Comparison of ENCODE assay signal across 8 cellular contexts in genomic region chr17:40341808-40342574, GRCh38. TPM values are rescaled to one million over a fixed set of nuclear protein-coding genes. Genes with fewer than 3 reads are reported as not detected.
DNase-seq lines count a peak whose midpoint lies in the region; ATAC-seq, FAIRE-seq and TF ChIP-seq lines count a peak whose summit lies in the region.

No MANE protein-coding gene starts in this region.

- H3K9me3 ChIP-seq in endothelial cell of umbilical vein (replicated peaks; ENCODE audit: control insufficient read depth, insufficient read depth, low read length) (no peaks in the 10 kb centered on the region), mesodermal cell (ENCODE audit: control insufficient read depth, low read length) (no peaks in the 10 kb centered on the region)

- H3K4me1 ChIP-seq in endothelial cell of umbilical vein (ENCODE audit: control insufficient read depth, extremely low read depth, insufficient read depth, low read length) (peaks cover 43% of the 10 kb centered on the region), mesodermal cell (ENCODE audit: control insufficient read depth, insufficient read depth, low read length, poor library complexity, severe bottlenecking) (peaks cover 25% of the 10 kb centered on the region)

- H2AFZ ChIP-seq in endothelial cell of umbilical vein (ENCODE audit: low read depth, low read length), result no peak overlapping the region

- no peaks in the 10 kb centered on the region for H3K9me3 Mint-ChIP-seq in type B pancreatic cell

- H4K20me1 ChIP-seq in endothelial cell of umbilical vein (replicated peaks; ENCODE audit: control insufficient read depth, extremely low read depth, insufficient read depth, low read length), result no peaks in the 10 kb centered on the region

- peak; percentile 60 for ATAC-seq in SK-N-SH treated with all-trans-retinoic acid at 6 μM for 48 hours

- peak; percentile 70 for DNase-seq in AG08395 (ENCODE audit: low spot score)
- DNase-seq in H7, result peak; percentile 97
- DNase-seq in endothelial cell of umbilical vein (ENCODE audit: low read depth, low spot score), result peak; percentile 60
- DNase-seq in type B pancreatic cell (ENCODE audit: extremely low spot score, unreplicated experiment), result peak; percentile 86
- no peak for DNase-seq in NCI-H446 treated with DMSO at 0.1 percent for 48 hours (lab: John Stamatoyannopoulos, UW)
- no peak for DNase-seq in NCI-H2107 treated with DMSO at 0.1 percent for 48 hours (lab: John Stamatoyannopoulos, UW; ENCODE audit: unreplicated experiment)

- TF ChIP-seq CTCF in endothelial cell of umbilical vein (IDR thresholded peaks at IDR 0.05; ENCODE audit: extremely low read depth in 1 of 2, insufficient read depth in 1 of 2, low read depth in 1 of 2, low read length in 2 of 2) (no peak), type B pancreatic cell (conservative IDR thresholded peaks at IDR 0.05) (no peak)

- peak overlapping the region; percentile 86 for H3K27ac Mint-ChIP-seq in type B pancreatic cell

- peak overlapping the region; percentile 63 for H3K4me2 ChIP-seq in endothelial cell of umbilical vein (ENCODE audit: insufficient read depth, low read length)

- BruUV-seq in endothelial cell of umbilical vein (replicated peaks; lab: Mats Ljungman, UMichigan), result no TSS peak

- H3K4me3 ChIP-seq in H7 (ENCODE audit: insufficient read depth, low read depth, low read length) (peak overlapping the region; percentile 72), endothelial cell of umbilical vein (replicated peaks in 1 of 3; ENCODE audit: insufficient read depth in 1 of 3, low read depth in 1 of 3, low read length in 3 of 3) (peak overlapping the region; percentile 69 to 85 (median 76)), mesodermal cell (ENCODE audit: extremely low read depth, insufficient read depth, low read length, poor library complexity, severe bottlenecking) (peak overlapping the region; percentile 80)

- H3K4me3 Mint-ChIP-seq in type B pancreatic cell, result peak overlapping the region; percentile 93

- TF ChIP-seq POLR2A in endothelial cell of umbilical vein (IDR thresholded peaks at IDR 0.05; ENCODE audit: low read depth, low read length), result no peak

- H3K27me3 ChIP-seq in H7 (ENCODE audit: control insufficient read depth, insufficient read depth, low read length) (peaks cover 28% of the 10 kb centered on the region; the same call in 1 of the 2 replicates), endothelial cell of umbilical vein (ENCODE audit: control insufficient read depth in 2 of 2, insufficient read depth in 2 of 2, low read length in 2 of 2) (no peaks in the 10 kb centered on the region)

- H3K27ac ChIP-seq in endothelial cell of umbilical vein (ENCODE audit: insufficient read depth, low read depth, low read length) (peak overlapping the region; percentile 88), mesodermal cell (ENCODE audit: low read depth, low read length, severe bottlenecking) (peak overlapping the region; percentile 94)

- peak overlapping the region; percentile 92 for H3K9ac ChIP-seq in endothelial cell of umbilical vein (replicated peaks; ENCODE audit: extremely low read depth, insufficient read depth, low read length)

- H3K9me1 ChIP-seq in endothelial cell of umbilical vein (replicated peaks; ENCODE audit: control insufficient read depth, extremely low read depth, insufficient read depth, low read length), result no peaks in the 10 kb centered on the region

- intact Hi-C loops in endothelial cell of umbilical vein (cut with micrococcal nuclease), result loop anchor here (1.0 kb wide), 2 partner anchors 10 to 19 kb away; no protein-coding TSS in a partner anchor

- H3K36me3 ChIP-seq in H7 (replicated peaks; ENCODE audit: control insufficient read depth, insufficient read depth, low read length) (no peaks in the 10 kb centered on the region), endothelial cell of umbilical vein (ENCODE audit: control insufficient read depth in 2 of 2, extremely low read depth in 1 of 2, insufficient read depth in 2 of 2, low read length in 2 of 2) (peaks cover 0 to 1% of the 10 kb centered on the region in 2 experiments), mesodermal cell (ENCODE audit: control insufficient read depth, insufficient read depth, low read length) (peaks cover 9% of the 10 kb centered on the region)

- H3K36me3 Mint-ChIP-seq in type B pancreatic cell, result peaks cover 5% of the 10 kb centered on the region

- dilution Hi-C loops in endothelial cell of umbilical vein (cut with MboI; ENCODE audit: extremely low pct_ligation_motif_present, low sequenced_read_pairs), result no loop called here

- POLR2A ChIA-PET in endothelial cell of umbilical vein (lab: Charles Lee), result interaction anchor here (0.7 kb wide), 1 partner anchor 25 kb away, joined by 3 read pairs; no protein-coding TSS in a partner anchor

- H3K4me1 Mint-ChIP-seq in type B pancreatic cell (ENCODE audit: unreplicated experiment), result peaks cover 53% of the 10 kb centered on the region

- FAIRE-seq in endothelial cell of umbilical vein (lab: Jason Lieb, UNC), result peak; percentile 85

- H3K27me3 Mint-ChIP-seq in type B pancreatic cell, result no peaks in the 10 kb centered on the region

- 0% methylated on average over 28 to 32 of the region's 63 CpGs for WGBS in mesodermal cell (ENCODE audit: insufficient coverage in 2 of 2), 2 experiments

- CTCF ChIA-PET in endothelial cell of umbilical vein (lab: Charles Lee), result interaction anchor here (0.9 to 10.6 kb wide), 8 partner anchors 13 to 48 kb away, joined by 3 to 109 read pairs (median 5); no protein-coding TSS in a partner anchor

- peaks cover 59% of the 10 kb centered on the region for H3K79me2 ChIP-seq in endothelial cell of umbilical vein (ENCODE audit: control insufficient read depth, insufficient read depth, low read length)

TF ChIP-seq in SK-N-SH treated with all-trans-retinoic acid at 6 μM for 48 hours, 23 proteins besides CTCF, POLR2A, EP300 and RAD21 (continues in another document):
- no peak; the same call in 1 of the 2 replicates for TF ChIP-seq ZNF70 (CRISPR knock-in tag; IDR thresholded peaks at IDR 0.05)
- TF ChIP-seq ESRRG (CRISPR knock-in tag; IDR thresholded peaks at IDR 0.05), result 0 out of 2 replicates have a peak, but pooled peaks have one; percentile 14

TF ChIP-seq in endothelial cell of umbilical vein, 7 proteins besides CTCF, POLR2A, EP300 and RAD21:
- TF ChIP-seq JUN (IDR thresholded peaks at IDR 0.05; ENCODE audit: borderline replicate concordance, insufficient read depth, insufficient read length, low read depth) (no peak), MAX (IDR thresholded peaks at IDR 0.05; ENCODE audit: insufficient read depth, insufficient read length) (no peak), FOS (IDR thresholded peaks at IDR 0.05; ENCODE audit: borderline replicate concordance, insufficient read depth, low read length) (no peak), POLR2AphosphoS5 (IDR thresholded peaks at IDR 0.05; ENCODE audit: insufficient read depth, low read depth, low read length) (peak; percentile 24), EZH2 (IDR thresholded peaks at IDR 0.05; ENCODE audit: borderline replicate concordance, low read depth, low read length, severe bottlenecking) (no peak), GATA2 (IDR thresholded peaks at IDR 0.05; ENCODE audit: insufficient read depth, insufficient read length, low read depth, low read length) (no peak), MYC (IDR thresholded peaks at IDR 0.05; ENCODE audit: low read depth, low read length) (peak; percentile 6)
TF ChIP-seq in endothelial cell of umbilical vein: peak in this region for 2.

RNA-seq across cellular contexts. Expression of gene GJD3, which starts 22.5 kb away (rescaled TPM):
- total RNA-seq in H7 (2014; rRNA removed; shearing (Covaris generic)), result 0.38 and 1.2 TPM in 2 replicates
- total RNA-seq in endothelial cell of umbilical vein (0.39 and 0.40 TPM in 2 replicates), type B pancreatic cell (ENCODE audit: low replicate concordance) (0.36 and 0.43 TPM in 2 replicates)
- polyA plus RNA-seq in endothelial cell of umbilical vein, result 0.10 TPM in 1 of 2 replicates, not detected in the other
- not detected in 2 replicates for polyA plus RNA-seq in endothelial cell of umbilical vein (2011; cell fraction: cytosol; rRNA removed)
- not detected in 2 replicates for polyA plus RNA-seq in endothelial cell of umbilical vein (2011; cell fraction: nucleus; rRNA removed)
- not detected in 2 replicates for polyA plus RNA-seq in endothelial cell of umbilical vein (2012)
- polyA minus RNA-seq in endothelial cell of umbilical vein, result not detected in 2 replicates
- not detected for polyA minus RNA-seq in endothelial cell of umbilical vein (2011; cell fraction: cytosol; rRNA and poly(A)+ RNA removed)
- not detected in 2 replicates for polyA minus RNA-seq in endothelial cell of umbilical vein (2011; cell fraction: nucleus; rRNA and poly(A)+ RNA removed)
- polyA plus RNA-seq in mesodermal cell (2013, experiment 1 of 2), result 0.37 TPM
- polyA plus RNA-seq in mesodermal cell (2013, experiment 2 of 2), result not detected

RNA-seq across cellular contexts. Expression of gene RARA, which starts 33.0 kb away (rescaled TPM):
- total RNA-seq in H7 (2014; rRNA removed; shearing (Covaris generic)), result 19.3 and 22.1 TPM in 2 replicates
- 37.8 and 43.4 TPM in 2 replicates for total RNA-seq in endothelial cell of umbilical vein
- 11.2 and 11.9 TPM in 2 replicates for polyA plus RNA-seq in endothelial cell of umbilical vein
- 11.3 and 13.6 TPM in 2 replicates for polyA plus RNA-seq in endothelial cell of umbilical vein (2011; cell fraction: cytosol; rRNA removed)
- 9.9 and 12.3 TPM in 2 replicates for polyA plus RNA-seq in endothelial cell of umbilical vein (2011; cell fraction: nucleus; rRNA removed)
- 27.6 and 34.9 TPM in 2 replicates for polyA plus RNA-seq in endothelial cell of umbilical vein (2012)
- 11.6 and 20.5 TPM in 2 replicates for polyA minus RNA-seq in endothelial cell of umbilical vein
- 6.7 TPM for polyA minus RNA-seq in endothelial cell of umbilical vein (2011; cell fraction: cytosol; rRNA and poly(A)+ RNA removed)
- polyA minus RNA-seq in endothelial cell of umbilical vein (2011; cell fraction: nucleus; rRNA and poly(A)+ RNA removed), result 8.0 and 10.0 TPM in 2 replicates
- 40.2 TPM for polyA plus RNA-seq in mesodermal cell (2013, experiment 1 of 2)
- 31.4 TPM for polyA plus RNA-seq in mesodermal cell (2013, experiment 2 of 2)
- total RNA-seq in type B pancreatic cell (ENCODE audit: low replicate concordance), result 23.8 and 34.3 TPM in 2 replicates

RNA-seq across cellular contexts. Expression of gene CDC6, which starts 54.3 kb away (rescaled TPM):
- 80.8 and 83.6 TPM in 2 replicates for total RNA-seq in H7 (2014; rRNA removed; shearing (Covaris generic))
- total RNA-seq in endothelial cell of umbilical vein (49.9 and 55.2 TPM in 2 replicates), type B pancreatic cell (ENCODE audit: low replicate concordance) (23.2 and 50.3 TPM in 2 replicates)
- polyA plus RNA-seq in endothelial cell of umbilical vein, result 13.4 and 15.5 TPM in 2 replicates
- 25.1 and 29.1 TPM in 2 replicates for polyA plus RNA-seq in endothelial cell of umbilical vein (2011; cell fraction: cytosol; rRNA removed)
- 31.9 and 52.5 TPM in 2 replicates for polyA plus RNA-seq in endothelial cell of umbilical vein (2011; cell fraction: nucleus; rRNA removed)
- 18.0 and 33.6 TPM in 2 replicates for polyA plus RNA-seq in endothelial cell of umbilical vein (2012)
- 17.1 and 22.1 TPM in 2 replicates for polyA minus RNA-seq in endothelial cell of umbilical vein
- 40.0 TPM for polyA minus RNA-seq in endothelial cell of umbilical vein (2011; cell fraction: cytosol; rRNA and poly(A)+ RNA removed)
- polyA minus RNA-seq in endothelial cell of umbilical vein (2011; cell fraction: nucleus; rRNA and poly(A)+ RNA removed), result 31.5 and 42.2 TPM in 2 replicates
- polyA plus RNA-seq in mesodermal cell (2013, experiment 1 of 2), result 27.1 TPM
- polyA plus RNA-seq in mesodermal cell (2013, experiment 2 of 2), result 24.8 TPM

Comparison
In these comparisons a context has a peak if more than half of its experiments do, and no peak if none do; other contexts are left out.
1. DNase-seq: peak in AG08395 (single experiment), H7 (single experiment), endothelial cell of umbilical vein (single experiment) and type B pancreatic cell (single experiment); none in NCI-H446 treated with DMSO at 0.1 percent for 48 hours (single experiment) and NCI-H2107 treated with DMSO at 0.1 percent for 48 hours (single experiment).
2. Peak in every context shown above with its lines, with median percentiles within 50 percentile points of each other: H3K4me3 ChIP-seq.